7 cellular contexts compared by ENCODE assay signal in the genomic region with DNA sequence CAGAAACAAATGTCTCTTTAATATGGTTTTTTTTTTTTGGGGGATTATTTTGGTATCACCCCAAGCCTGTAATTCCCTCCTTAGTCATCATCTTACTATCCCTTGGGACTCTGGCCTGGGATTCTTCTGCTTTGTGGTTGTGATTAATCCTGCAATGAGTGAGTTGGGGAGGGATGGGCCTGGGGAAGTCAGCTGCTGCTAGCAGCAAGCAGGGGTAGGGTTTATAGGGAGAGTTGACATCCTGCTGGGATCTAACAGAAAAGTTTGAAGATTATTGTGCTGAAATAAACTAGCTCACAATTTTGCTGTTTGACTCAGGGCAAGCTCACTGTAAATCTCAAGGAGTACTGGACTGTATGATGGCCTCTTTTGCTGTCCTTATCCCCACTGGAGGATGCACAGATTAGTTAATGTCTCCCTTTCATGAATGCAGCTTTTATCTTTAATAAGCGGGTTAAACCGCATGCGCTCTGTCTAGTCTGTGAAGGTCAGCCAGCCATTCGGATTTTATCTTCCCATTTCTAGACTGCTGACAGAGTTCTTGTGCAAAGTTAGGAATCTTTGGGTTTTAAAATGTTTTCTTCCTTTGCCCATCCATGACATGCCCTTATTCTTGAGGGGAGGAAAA.
A peak's percentile ranks its signal among the peaks of the same experiment; 100 is the strongest.
DNase-seq lines count a peak whose midpoint lies in the region; ATAC-seq and TF ChIP-seq lines count a peak whose summit lies in the region.

No MANE protein-coding gene starts in this region.

- no peak for TF ChIP-seq CTCF in retinal pigment epithelial cell (conservative IDR thresholded peaks at IDR 0.05; ENCODE audit: low read depth, low read length)
- TF ChIP-seq CTCF in spleen (IDR thresholded peaks at IDR 0.05 in 8 of 11, conservative IDR thresholded peaks at IDR 0.05 in 3 of 11), result no peak

- no peaks in the 10 kb centered on the region for H3K27me3 ChIP-seq in HAP-1 (ENCODE audit: low read depth)
- H3K27me3 ChIP-seq in SJSA1 (replicated peaks), result no peaks in the 10 kb centered on the region
- no peaks in the 10 kb centered on the region for H3K27me3 ChIP-seq in spleen (replicated peaks in 1 of 7)

- no peaks in the 10 kb centered on the region for H3K36me3 ChIP-seq in HAP-1 (replicated peaks)
- no peaks in the 10 kb centered on the region for H3K36me3 ChIP-seq in SJSA1
- H3K36me3 ChIP-seq in spleen, result no peaks in the 10 kb centered on the region

- no peak for TF ChIP-seq POLR2A in spleen (IDR thresholded peaks at IDR 0.05)

- intact Hi-C loops in spleen (cut with DNase I; ENCODE audit: low total_unique reads), result no loop called here

- WGBS in spleen, 5 donors, result 74 to 80% (median 78%) methylated on average over 4 of the region's 4 CpGs

- in situ Hi-C loops in HAP-1 (cut with MboI; ENCODE audit: low sequenced_read_pairs), result no loop called here

- ATAC-seq in GM21367 (IDR thresholded peaks at IDR 0.05; ENCODE audit: unreplicated experiment), result no peak

- H3K27ac ChIP-seq in SJSA1 (peak overlapping the region; percentile 77), spleen (no peak overlapping the region)

- no peak overlapping the region for H3K4me3 ChIP-seq in HAP-1
- no peak overlapping the region for H3K4me3 ChIP-seq in SJSA1
- H3K4me3 ChIP-seq in retinal pigment epithelial cell (ENCODE audit: low read length), result no peak overlapping the region
- no peak overlapping the region for H3K4me3 ChIP-seq in spleen

- H3K9me3 ChIP-seq in HAP-1 (no peaks in the 10 kb centered on the region), SJSA1 (replicated peaks) (no peaks in the 10 kb centered on the region), spleen (no peaks in the 10 kb centered on the region)

- H3K4me1 ChIP-seq in HAP-1 (peaks cover 15% of the 10 kb centered on the region), SJSA1 (replicated peaks) (peaks cover 58% of the 10 kb centered on the region), spleen (peaks cover 37 to 100% (median 84%) of the 10 kb centered on the region in 6 donors)

- DNase-seq in HAP-1 (ENCODE audit: low spot score in 2 of 2) (peak; percentile 38 to 60), SJSA1 (ENCODE audit: low read depth in 1 of 2, low spot score in 2 of 2) (peak; percentile 85 to 87), fibroblast of gingiva (ENCODE audit: low read depth) (peak; percentile 87), retinal pigment epithelial cell (ENCODE audit: low read depth) (peak; percentile 26), spleen (no peak)
- no peak for DNase-seq in stimulated activated naive CD4-positive, alpha-beta T cell treated with Interleukin-2 at 50 U/mL for 16 hours (lab: John Stamatoyannopoulos, UW)

Comparison
In these comparisons a context has a peak if more than half of its experiments do, and no peak if none do; other contexts are left out.
1. DNase-seq: peak in HAP-1 (2 of 2), SJSA1 (2 of 2), fibroblast of gingiva (single experiment) and retinal pigment epithelial cell (single experiment); none in spleen (single experiment) and stimulated activated naive CD4-positive, alpha-beta T cell treated with Interleukin-2 at 50 U/mL for 16 hours (single experiment).